Comparison of ENCODE assay signal across 6 cellular contexts in genomic region chr10:13542533-13542932, GRCh38. TPM values are rescaled to one million over a fixed set of nuclear protein-coding genes. Genes with fewer than 3 reads are reported as not detected.
"Had no signal": no experiment of that assay in that cellular context is flagged by ENCODE, and none has a peak within 500 bp of the region (broad histone marks: within the 10 kb centered on the region; RNA-seq: fewer than 3 reads in every experiment).

No MANE protein-coding gene starts in this region.

- H3K27ac ChIP-seq: HL-60, KMS-11 had no signal

- H3K4me2 ChIP-seq: KMS-11 had no signal

- FAIRE-seq: HTR-8/SVneo had no signal

- DNase-seq: KBM-7, KG1 had no signal

- H3K9ac ChIP-seq: KMS-11 had no signal

RNA-seq across cellular contexts. Expression of gene BEND7, which starts 13.7 kb away (rescaled TPM):
- polyA plus RNA-seq: IgD-negative memory B cell had no signal
